Comparison of ENCODE assay signal across 19 cellular contexts in genomic region chr4:151667025-151667424, GRCh38.
A peak's percentile ranks its signal among the peaks of the same experiment; 100 is the strongest.
DNase-seq lines count a peak whose midpoint lies in the region; ATAC-seq and TF ChIP-seq lines count a peak whose summit lies in the region.
"Had no signal": no experiment of that assay in that cellular context is flagged by ENCODE, and none has a peak within 500 bp of the region (broad histone marks: within the 10 kb centered on the region; RNA-seq: fewer than 3 reads in every experiment).

No MANE protein-coding gene starts in this region.

- intact Hi-C loops in Right ventricle myocardium superior (cut with DNase I) = no loop called here

- H3K9me3 ChIP-seq in cardiac muscle cell (ENCODE audit: low read depth) (no peaks in the 10 kb centered on the region), Loucy (ENCODE audit: insufficient read depth, low read depth, low read length) (no peaks in the 10 kb centered on the region), endodermal cell (ENCODE audit: control insufficient read depth, low read length) (no peaks in the 10 kb centered on the region), skeletal muscle tissue (ENCODE audit: control insufficient read depth in 3 of 3, low read length in 3 of 3) (no peaks in the 10 kb centered on the region)
- H3K9me3 ChIP-seq: breast epithelium, sigmoid colon, upper lobe of left lung had no signal

- H3K4me1 Mint-ChIP-seq in endodermal cell = peaks cover 7% of the 10 kb centered on the region
- H3K4me1 Mint-ChIP-seq: B cell; stimulated activated naive B cell treated with anti-CD40 and anti-IgM and Interleukin-4, amounts not matched to agents 10 μg/mL and 1 μg/mL and 100 μg/mL, for 72 hours had no signal

- no peaks in the 10 kb centered on the region for H3K9me3 Mint-ChIP-seq in endodermal cell
- H3K9me3 Mint-ChIP-seq: GM23338; stimulated activated naive B cell treated with anti-CD40 and anti-IgM and Interleukin-4, amounts not matched to agents 10 μg/mL and 1 μg/mL and 100 μg/mL, for 72 hours had no signal

- TF ChIP-seq CTCF in cardiac muscle cell (IDR thresholded peaks at IDR 0.05; ENCODE audit: low read depth, low read length) = no peak
- no peak for TF ChIP-seq CTCF in Loucy (conservative IDR thresholded peaks at IDR 0.05; ENCODE audit: low read length)
- no peak for TF ChIP-seq CTCF in endodermal cell (conservative IDR thresholded peaks at IDR 0.05)

- H3K4me3 ChIP-seq in cardiac muscle cell = no peak overlapping the region
- no peak overlapping the region for H3K4me3 ChIP-seq in Loucy (ENCODE audit: low read length, poor library complexity, severe bottlenecking)
- no peak overlapping the region for H3K4me3 ChIP-seq in endodermal cell (ENCODE audit: low read length)
- H3K4me3 ChIP-seq in skeletal muscle tissue (ENCODE audit: low read length in 3 of 3) = no peak overlapping the region
- H3K4me3 ChIP-seq: breast epithelium, GM23338, sigmoid colon, upper lobe of left lung had no signal

- WGBS in endodermal cell (ENCODE audit: insufficient coverage in 1 of 2, insufficient read length in 1 of 2), 2 experiments = 70 to 73% methylated on average over 3 of the region's 3 CpGs

- no peak overlapping the region for H3K27ac Mint-ChIP-seq in endodermal cell
- H3K27ac Mint-ChIP-seq: B cell; GM23338; stimulated activated naive B cell treated with anti-CD40 and anti-IgM and Interleukin-4, amounts not matched to agents 10 μg/mL and 1 μg/mL and 100 μg/mL, for 72 hours had no signal

- DNase-seq in cardiac muscle cell (ENCODE audit: low read depth in 1 of 2, low spot score in 1 of 2) = no peak
- DNase-seq in Right ventricle myocardium superior = no peak
- DNase-seq in endodermal cell = peak; percentile 19
- DNase-seq in activated T-cell treated with anti-CD3 and anti-CD28 coated beads, Interleukin-2, amount 50 U/mL, for 1 hour = no peak
- DNase-seq in Kasumi-1 (lab: John Stamatoyannopoulos, UW) = no peak
- no peak for DNase-seq in amygdala (lab: John Stamatoyannopoulos, UW)
- DNase-seq: activated naive CD4-positive, alpha-beta T cell treated with Interleukin-2 at 50 U/mL for 16 hours; DMS153; effector CD4-positive, alpha-beta T cell; NCI-H446; sigmoid colon; stimulated activated naive B cell treated with anti-CD40 and anti-IgM and Interleukin-4, amounts not matched to agents 10 μg/mL and 1 μg/mL and 100 μg/mL, for 72 hours; upper lobe of left lung had no signal

- no peaks in the 10 kb centered on the region for H3K27me3 ChIP-seq in cardiac muscle cell
- no peaks in the 10 kb centered on the region for H3K27me3 ChIP-seq in Loucy (ENCODE audit: insufficient read depth, low read length, poor library complexity, severe bottlenecking)
- H3K27me3 ChIP-seq in endodermal cell (ENCODE audit: control insufficient read depth, insufficient read depth, low read length, poor library complexity, severe bottlenecking) = no peaks in the 10 kb centered on the region
- H3K27me3 ChIP-seq in skeletal muscle tissue (ENCODE audit: control insufficient read depth in 3 of 3, insufficient read depth in 3 of 3, low read length in 3 of 3) = no peaks in the 10 kb centered on the region
- H3K27me3 ChIP-seq: breast epithelium, sigmoid colon, upper lobe of left lung had no signal

- no peak overlapping the region for H3K4me3 Mint-ChIP-seq in endodermal cell
- H3K4me3 Mint-ChIP-seq: B cell; GM23338; stimulated activated naive B cell treated with anti-CD40 and anti-IgM and Interleukin-4, amounts not matched to agents 10 μg/mL and 1 μg/mL and 100 μg/mL, for 72 hours had no signal

- H3K27me3 Mint-ChIP-seq in endodermal cell (ENCODE audit: insufficient read depth) = no peaks in the 10 kb centered on the region
- H3K27me3 Mint-ChIP-seq: B cell; stimulated activated naive B cell treated with anti-CD40 and anti-IgM and Interleukin-4, amounts not matched to agents 10 μg/mL and 1 μg/mL and 100 μg/mL, for 72 hours had no signal

- no peaks in the 10 kb centered on the region for H3K79me2 ChIP-seq in Loucy (ENCODE audit: insufficient read depth, low read length)

- H3K4me2 ChIP-seq in Loucy (ENCODE audit: low read depth, low read length, poor library complexity, severe bottlenecking) = peak overlapping the region; percentile 39
- H3K4me2 ChIP-seq: GM23338 had no signal

- H3K9me2 ChIP-seq in Loucy (replicated peaks; ENCODE audit: low read depth, low read length) = no peaks in the 10 kb centered on the region

- no peaks in the 10 kb centered on the region for H4K20me1 ChIP-seq in Loucy (ENCODE audit: insufficient read depth, low read length, poor library complexity, severe bottlenecking)

- H3K9ac ChIP-seq in Loucy (ENCODE audit: low read depth, low read length, poor library complexity, severe bottlenecking) (peak overlapping the region; percentile 47), endodermal cell (ENCODE audit: extremely low read depth, low read length, poor library complexity, severe bottlenecking) (no peak overlapping the region), skeletal muscle tissue (ENCODE audit: low read depth in 1 of 3, low read length in 3 of 3) (peak overlapping the region in 1 of 3 donors; percentile 26)

- no peaks in the 10 kb centered on the region for H3K36me3 ChIP-seq in cardiac muscle cell
- H3K36me3 ChIP-seq in Loucy (ENCODE audit: insufficient read depth, low read length) = no peaks in the 10 kb centered on the region
- H3K36me3 ChIP-seq in endodermal cell (ENCODE audit: control insufficient read depth, insufficient read depth, low read length) = no peaks in the 10 kb centered on the region
- H3K36me3 ChIP-seq in skeletal muscle tissue (ENCODE audit: control insufficient read depth in 3 of 3, insufficient read depth in 3 of 3, low read length in 3 of 3) = peaks cover 0 to 12% (median 10%) of the 10 kb centered on the region in 3 donors
- H3K36me3 ChIP-seq: breast epithelium, sigmoid colon had no signal

- H3K4me1 ChIP-seq in cardiac muscle cell (ENCODE audit: low read depth) = peaks cover 28% of the 10 kb centered on the region
- peaks cover 55% of the 10 kb centered on the region for H3K4me1 ChIP-seq in Loucy (ENCODE audit: insufficient read depth, low read length, poor library complexity, severe bottlenecking)
- H3K4me1 ChIP-seq in endodermal cell (ENCODE audit: control insufficient read depth, insufficient read depth, low read length) = peaks cover 2% of the 10 kb centered on the region
- peaks cover 19 to 63% (median 52%) of the 10 kb centered on the region in 3 donors for H3K4me1 ChIP-seq in skeletal muscle tissue (ENCODE audit: control insufficient read depth in 3 of 3, insufficient read depth in 3 of 3, low read length in 3 of 3)
- H3K4me1 ChIP-seq: breast epithelium, sigmoid colon, upper lobe of left lung had no signal

- no peaks in the 10 kb centered on the region for H3F3A ChIP-seq in Loucy (ENCODE audit: low read depth)

- H3K27ac ChIP-seq in cardiac muscle cell = peak overlapping the region; percentile 66
- H3K27ac ChIP-seq in endodermal cell (ENCODE audit: low read depth, low read length) = no peak overlapping the region
- H3K27ac ChIP-seq in skeletal muscle tissue (ENCODE audit: low read depth, low read length) = peak overlapping the region; percentile 87
- H3K27ac ChIP-seq: breast epithelium, sigmoid colon, upper lobe of left lung had no signal

- H2AFZ ChIP-seq in Loucy (ENCODE audit: low read length) = peak overlapping the region; percentile 69
- H2AFZ ChIP-seq: GM23338 had no signal

- H3K36me3 Mint-ChIP-seq in endodermal cell (ENCODE audit: low read depth) = peaks cover 4% of the 10 kb centered on the region

- no peak for ATAC-seq in Right ventricle myocardium superior (ENCODE audit: poor library complexity)
- ATAC-seq: GM23338, Panc1 had no signal
